ENCODE assay signal across 17 cellular contexts in the genomic region with DNA sequence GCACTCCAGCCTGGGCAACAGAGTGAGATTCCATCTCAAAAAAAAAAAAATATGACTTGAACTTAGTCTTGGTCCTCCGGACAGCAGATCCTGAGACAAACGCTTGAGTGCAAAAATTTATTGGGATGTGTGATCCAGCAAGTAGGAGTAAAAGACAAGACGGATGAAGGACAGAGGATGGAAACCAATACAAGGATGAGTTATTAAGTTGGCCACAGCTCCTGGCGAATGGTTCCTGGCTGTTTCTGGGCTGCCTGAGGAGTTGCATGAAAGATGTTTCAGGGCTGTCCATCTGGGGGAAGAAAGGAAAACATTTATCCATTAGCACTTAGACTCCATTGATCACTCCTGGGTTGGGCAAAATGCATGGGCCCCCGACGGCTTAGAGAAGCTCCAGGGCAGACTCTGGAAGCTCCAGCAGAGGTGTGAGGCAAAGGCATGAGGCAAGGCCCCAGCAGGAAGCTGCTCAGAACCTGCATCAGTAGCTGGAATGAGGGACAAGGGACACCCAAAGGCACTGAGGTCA.
DNase-seq lines count a peak whose midpoint lies in the region; ATAC-seq and TF ChIP-seq lines count a peak whose summit lies in the region.
"Had no signal": no experiment of that assay in that cellular context is flagged by ENCODE, and none has a peak within 500 bp of the region (broad histone marks: within the 10 kb centered on the region; RNA-seq: fewer than 3 reads in every experiment).

No MANE protein-coding gene starts in this region.

- H3K27ac ChIP-seq in heart right ventricle (peak overlapping the region in 7 of 10 donors; percentile 20 to 66 (median 46)), esophagus muscularis mucosa (replicated peaks in 1 of 4) (peak overlapping the region; percentile 34 to 59 (median 47)), rectal smooth muscle tissue (ENCODE audit: low read depth, low read length) (peak overlapping the region; percentile 35), vagina (peak overlapping the region; percentile 37)
- H3K27ac ChIP-seq: GM23248 had no signal

- H3K36me3 ChIP-seq in heart right ventricle (no peaks in the 10 kb centered on the region), esophagus muscularis mucosa (no peaks in the 10 kb centered on the region), rectal smooth muscle tissue (ENCODE audit: control insufficient read depth, insufficient read depth, low read length) (no peaks in the 10 kb centered on the region), vagina (no peaks in the 10 kb centered on the region)

- peaks cover 6 to 27% (median 19%) of the 10 kb centered on the region in 9 donors for H3K4me1 ChIP-seq in heart right ventricle
- H3K4me1 ChIP-seq in esophagus muscularis mucosa, result peaks cover 20 to 36% (median 32%) of the 10 kb centered on the region in 4 donors
- H3K4me1 ChIP-seq in rectal smooth muscle tissue (ENCODE audit: control insufficient read depth, insufficient read depth, low read length), result peaks cover 16% of the 10 kb centered on the region
- H3K4me1 ChIP-seq in vagina, result peaks cover 35% of the 10 kb centered on the region

- 84% methylated on average over 6 of the region's 6 CpGs for WGBS in heart right ventricle, 2 donors
- 76% methylated on average over 6 of the region's 6 CpGs for WGBS in esophagus muscularis mucosa

- intact Hi-C loops in heart right ventricle (cut with DNase I) (loop anchor here in 4 of 10 donors (5.0 to 10.0 kb wide), 4 partner anchors 95 to 345 kb away; a partner anchor contains a TSS), left ventricle myocardium superior (cut with micrococcal nuclease) (no loop called here), esophagus muscularis mucosa (cut with DNase I) (loop anchor here (10.0 kb wide), 1 partner anchor 95 kb away; a partner anchor contains a TSS), vagina (cut with DNase I) (no loop called here)

- no peak for TF ChIP-seq EP300 in esophagus muscularis mucosa (IDR thresholded peaks at IDR 0.05)

- H3K27me3 ChIP-seq in heart right ventricle, result no peaks in the 10 kb centered on the region
- H3K27me3 ChIP-seq in esophagus muscularis mucosa, result no peaks in the 10 kb centered on the region
- no peaks in the 10 kb centered on the region for H3K27me3 ChIP-seq in rectal smooth muscle tissue (ENCODE audit: control insufficient read depth, insufficient read depth, low read length)
- no peaks in the 10 kb centered on the region for H3K27me3 ChIP-seq in vagina

- TF ChIP-seq CTCF in heart right ventricle (IDR thresholded peaks at IDR 0.05), result no peak
- no peak for TF ChIP-seq CTCF in esophagus muscularis mucosa (IDR thresholded peaks at IDR 0.05)
- no peak for TF ChIP-seq CTCF in vagina (IDR thresholded peaks at IDR 0.05)

- H3K9ac ChIP-seq in rectal smooth muscle tissue (ENCODE audit: low read length), result no peak overlapping the region
- H3K9ac ChIP-seq: GM23248 had no signal

- H3K4me3 ChIP-seq in heart right ventricle (no peak overlapping the region), esophagus muscularis mucosa (no peak overlapping the region), rectal smooth muscle tissue (ENCODE audit: low read length) (no peak overlapping the region), vagina (no peak overlapping the region)
- H3K4me3 ChIP-seq: GM12878, GM23248 had no signal

- DNase-seq in heart right ventricle (no peak), left ventricle myocardium superior (no peak), esophagus muscularis mucosa (ENCODE audit: extremely low spot score) (no peak), vagina (ENCODE audit: extremely low spot score in 2 of 2) (no peak), globus pallidus (ENCODE audit: low spot score) (no peak)
- DNase-seq: Caco-2, KBM-7, NCI-H1092 treated with DMSO at 0.1 percent for 48 hours, NCI-H1694 treated with DMSO at 0.1 percent for 48 hours, NCI-H345, NCI-H748 treated with DMSO at 0.1 percent for 48 hours had no signal

- TF ChIP-seq POLR2A in esophagus muscularis mucosa (IDR thresholded peaks at IDR 0.05; ENCODE audit: low read depth) (no peak), vagina (IDR thresholded peaks at IDR 0.05) (no peak)

- H3K9me3 ChIP-seq in heart right ventricle (no peaks in the 10 kb centered on the region), esophagus muscularis mucosa (no peaks in the 10 kb centered on the region), vagina (no peaks in the 10 kb centered on the region)
- H3K9me3 ChIP-seq: Caco-2 had no signal

- ATAC-seq in heart right ventricle, result no peak
- ATAC-seq in left ventricle myocardium superior, result no peak
- no peak for ATAC-seq in GM21367 (IDR thresholded peaks at IDR 0.05; ENCODE audit: unreplicated experiment)
- ATAC-seq in HG02973 (IDR thresholded peaks at IDR 0.05; ENCODE audit: unreplicated experiment), result no peak
- ATAC-seq: GM12878, PC-3 had no signal
